ENCODE assay signal across 25 cellular contexts in genomic region chr10:88193018-88193417, GRCh38.
"Had no signal": no experiment of that assay in that cellular context is flagged by ENCODE, and none has a peak within 500 bp of the region (broad histone marks: within the 10 kb centered on the region; RNA-seq: fewer than 3 reads in every experiment).

No MANE protein-coding gene starts in this region.

- H3K36me3 ChIP-seq: brain microvascular endothelial cell, colonic mucosa, lower lobe of right lung, spleen, tibial nerve had no signal

- ATAC-seq: activated naive CD8-positive, alpha-beta T cell treated with anti-CD3 and anti-CD28 coated beads, Interleukin-2, amount 50 U/mL, for 24 hours; lower lobe of right lung had no signal

- H3K27me3 ChIP-seq: brain microvascular endothelial cell, colonic mucosa, spleen, tibial nerve had no signal

- H3K27ac Mint-ChIP-seq: activated naive CD8-positive, alpha-beta T cell treated with anti-CD3 and anti-CD28 coated beads, Interleukin-2, amount 50 U/mL, for 24 hours; nephron progenitor cell; stimulated activated naive CD8-positive, alpha-beta T cell treated with anti-CD3 and anti-CD28 coated beads, Interleukin-15, Interleukin-2, amounts not matched to agents 100 ng/mL and 50 ng/mL, for 24 hours had no signal

- H3K4me1 ChIP-seq: colonic mucosa, lower lobe of right lung had no signal

- H3K4me3 ChIP-seq: colonic mucosa, lower lobe of right lung, spleen, tibial nerve had no signal

- H3K9me3 ChIP-seq: colonic mucosa, lower lobe of right lung, tibial nerve had no signal

- FAIRE-seq: islet of Langerhans, urothelium cell line had no signal

- DNase-seq: activated CD8-positive, alpha-beta memory T cell treated with anti-CD3 and anti-CD28 coated beads for 24 hours; activated CD8-positive, alpha-beta memory T cell treated with anti-CD3 and anti-CD28 coated beads, Interleukin-2, amount 50 U/mL, for 48 hours; activated effector memory CD4-positive, alpha-beta T cell treated with Interleukin-2 at 50 U/mL for 16 hours; activated naive CD4-positive, alpha-beta T cell treated with anti-CD3 and anti-CD28 coated beads, Interleukin-2, amount 10 ng/mL, durations not matched to agents 7 days and 5 days; activated naive CD8-positive, alpha-beta T cell treated with anti-CD3 and anti-CD28 coated beads, Interleukin-2, amount 50 U/mL, for 24 hours; activated T-cell treated with anti-CD3 and anti-CD28 coated beads, Interleukin-2, amount 50 U/mL, for 48 hours; aorta; brain microvascular endothelial cell; central memory CD4-positive, alpha-beta T cell; colonic mucosa; erythroblast; foreskin melanocyte; glutamatergic neuron; hippocampal formation; lower lobe of right lung; nephron progenitor cell; occipital lobe; posterior cingulate gyrus; retina; spleen; T-helper 9 cell had no signal

- H3K4me3 Mint-ChIP-seq: activated naive CD4-positive, alpha-beta T cell treated with anti-CD3 and anti-CD28 coated beads, Interleukin-2, amount 10 ng/mL, durations not matched to agents 7 days and 5 days; activated naive CD8-positive, alpha-beta T cell treated with anti-CD3 and anti-CD28 coated beads, Interleukin-2, amount 50 U/mL, for 24 hours; nephron progenitor cell; stimulated activated naive CD8-positive, alpha-beta T cell treated with anti-CD3 and anti-CD28 coated beads, Interleukin-15, Interleukin-2, amounts not matched to agents 100 ng/mL and 50 ng/mL, for 24 hours had no signal

- H3K27me3 Mint-ChIP-seq: activated naive CD8-positive, alpha-beta T cell treated with anti-CD3 and anti-CD28 coated beads, Interleukin-2, amount 50 U/mL, for 24 hours; stimulated activated naive CD8-positive, alpha-beta T cell treated with anti-CD3 and anti-CD28 coated beads, Interleukin-15, Interleukin-2, amounts not matched to agents 100 ng/mL and 50 ng/mL, for 24 hours had no signal

- H3K9me3 Mint-ChIP-seq: activated naive CD8-positive, alpha-beta T cell treated with anti-CD3 and anti-CD28 coated beads, Interleukin-2, amount 50 U/mL, for 24 hours; nephron progenitor cell; stimulated activated naive CD8-positive, alpha-beta T cell treated with anti-CD3 and anti-CD28 coated beads, Interleukin-15, Interleukin-2, amounts not matched to agents 100 ng/mL and 50 ng/mL, for 24 hours had no signal

- H3K27ac ChIP-seq: brain microvascular endothelial cell, colonic mucosa, lower lobe of right lung, tibial nerve had no signal

- H3K4me1 Mint-ChIP-seq: nephron progenitor cell had no signal
